Comparison of ENCODE assay signal across 15 cellular contexts in genomic region chr22:38452373-38453064, GRCh38. TPM values are rescaled to one million over a fixed set of nuclear protein-coding genes. Genes with fewer than 3 reads are reported as not detected.
DNase-seq lines count a peak whose midpoint lies in the region; ATAC-seq and TF ChIP-seq lines count a peak whose summit lies in the region.
"Had no signal": no experiment of that assay in that cellular context is flagged by ENCODE, and none has a peak within 500 bp of the region (broad histone marks: within the 10 kb centered on the region; RNA-seq: fewer than 3 reads in every experiment).

No MANE protein-coding gene starts in this region.

- H3K27me3 Mint-ChIP-seq in activated CD4-positive, alpha-beta T cell treated with anti-CD3 and anti-CD28 coated beads for 36 hours: peaks cover 39% of the 10 kb centered on the region

- peak; percentile 75 for DNase-seq in AG08395 (ENCODE audit: low spot score)
- DNase-seq in NCI-H1694 treated with DMSO at 0.1 percent for 48 hours (lab: John Stamatoyannopoulos, UW): peak; percentile 75
- peak; percentile 24 for DNase-seq in epithelial cell of esophagus (ENCODE audit: low read depth)
- DNase-seq in left lobe of liver (ENCODE audit: low spot score): no peak
- DNase-seq in activated CD4-positive, alpha-beta T cell treated with anti-CD3 and anti-CD28 coated beads for 36 hours: no peak
- no peak for DNase-seq in stimulated activated effector memory CD8-positive, alpha-beta T cell treated with anti-CD3 and anti-CD28 coated beads, Interleukin-12 subunit alpha, Interleukin-12 subunit beta, amount 100 ng/mL, for 72 hours (ENCODE audit: low spot score in 2 of 2)
- DNase-seq in COR-L47 (lab: John Stamatoyannopoulos, UW): no peak
- no peak for DNase-seq in SW 1271 (lab: John Stamatoyannopoulos, UW)
- DNase-seq: ACHN; naive thymus-derived CD4-positive, alpha-beta T cell; NCI-H187; PC-9 had no signal

- H3K4me3 Mint-ChIP-seq in activated CD4-positive, alpha-beta T cell treated with anti-CD3 and anti-CD28 coated beads for 36 hours: no peak overlapping the region
- H3K4me3 Mint-ChIP-seq in stimulated activated effector memory CD8-positive, alpha-beta T cell treated with anti-CD3 and anti-CD28 coated beads, Interleukin-12 subunit alpha, Interleukin-12 subunit beta, amount 100 ng/mL, for 72 hours: no peak overlapping the region

- no peak for TF ChIP-seq CTCF in epithelial cell of esophagus (IDR thresholded peaks at IDR 0.05; ENCODE audit: insufficient read depth, low read depth, low read length, missing control alignments)

- POLR2A ChIA-PET in activated CD4-positive, alpha-beta T cell treated with anti-CD3 and anti-CD28 coated beads for 36 hours (lab: Charles Lee): no interaction called here

- intact Hi-C loops in activated CD4-positive, alpha-beta T cell treated with anti-CD3 and anti-CD28 coated beads for 36 hours (cut with DNase I, micrococcal nuclease): no loop called here

- ATAC-seq in left lobe of liver: peak; percentile 40
- ATAC-seq in activated CD4-positive, alpha-beta T cell treated with anti-CD3 and anti-CD28 coated beads for 36 hours: no peak
- ATAC-seq in stimulated activated effector memory CD8-positive, alpha-beta T cell treated with anti-CD3 and anti-CD28 coated beads, Interleukin-12 subunit alpha, Interleukin-12 subunit beta, amount 100 ng/mL, for 72 hours: no peak
- ATAC-seq: naive thymus-derived CD4-positive, alpha-beta T cell had no signal

- no peak overlapping the region for H3K27ac Mint-ChIP-seq in activated CD4-positive, alpha-beta T cell treated with anti-CD3 and anti-CD28 coated beads for 36 hours
- H3K27ac Mint-ChIP-seq in stimulated activated effector memory CD8-positive, alpha-beta T cell treated with anti-CD3 and anti-CD28 coated beads, Interleukin-12 subunit alpha, Interleukin-12 subunit beta, amount 100 ng/mL, for 72 hours: no peak overlapping the region
- H3K27ac Mint-ChIP-seq: IgD-negative memory B cell had no signal

- CTCF ChIA-PET in activated CD4-positive, alpha-beta T cell treated with anti-CD3 and anti-CD28 coated beads for 36 hours (lab: Charles Lee): no interaction called here

- H3K4me1 Mint-ChIP-seq in activated CD4-positive, alpha-beta T cell treated with anti-CD3 and anti-CD28 coated beads for 36 hours: peaks cover 11% of the 10 kb centered on the region
- peaks cover 19% of the 10 kb centered on the region for H3K4me1 Mint-ChIP-seq in stimulated activated effector memory CD8-positive, alpha-beta T cell treated with anti-CD3 and anti-CD28 coated beads, Interleukin-12 subunit alpha, Interleukin-12 subunit beta, amount 100 ng/mL, for 72 hours

- H3K4me3 ChIP-seq in epithelial cell of esophagus (ENCODE audit: low read length): no peak overlapping the region
- H3K4me3 ChIP-seq: PC-9, smooth muscle cell had no signal

- no peaks in the 10 kb centered on the region for H3K36me3 Mint-ChIP-seq in activated CD4-positive, alpha-beta T cell treated with anti-CD3 and anti-CD28 coated beads for 36 hours (ENCODE audit: low read depth)
- H3K36me3 Mint-ChIP-seq in stimulated activated effector memory CD8-positive, alpha-beta T cell treated with anti-CD3 and anti-CD28 coated beads, Interleukin-12 subunit alpha, Interleukin-12 subunit beta, amount 100 ng/mL, for 72 hours: no peaks in the 10 kb centered on the region

- no peaks in the 10 kb centered on the region for H3K9me3 Mint-ChIP-seq in activated CD4-positive, alpha-beta T cell treated with anti-CD3 and anti-CD28 coated beads for 36 hours (ENCODE audit: low read depth)
- H3K9me3 Mint-ChIP-seq in stimulated activated effector memory CD8-positive, alpha-beta T cell treated with anti-CD3 and anti-CD28 coated beads, Interleukin-12 subunit alpha, Interleukin-12 subunit beta, amount 100 ng/mL, for 72 hours: no peaks in the 10 kb centered on the region

RNA-seq across cellular contexts. Expression of gene KCNJ4, which starts 2.5 kb away (rescaled TPM):
- total RNA-seq in left lobe of liver: not detected
- not detected for total RNA-seq in activated CD4-positive, alpha-beta T cell treated with anti-CD3 and anti-CD28 coated beads for 36 hours
- total RNA-seq: naive thymus-derived CD4-positive, alpha-beta T cell; smooth muscle cell; urinary bladder had no signal

RNA-seq across cellular contexts. Expression of gene KDELR3, which starts 15.4 kb away (rescaled TPM):
- total RNA-seq in left lobe of liver: 15.2 TPM
- 1 to 10 TPM in 1 of 2 experiments, under 1 TPM in 1; 0.84 to 1.1 TPM for total RNA-seq in activated CD4-positive, alpha-beta T cell treated with anti-CD3 and anti-CD28 coated beads for 36 hours

RNA-seq across cellular contexts. Expression of gene DDX17, which starts 53.6 kb away (rescaled TPM):
- 174 TPM for total RNA-seq in left lobe of liver
- 100 to 1,000 TPM; 259 to 328 TPM for total RNA-seq in activated CD4-positive, alpha-beta T cell treated with anti-CD3 and anti-CD28 coated beads for 36 hours

Comparison
In these comparisons a context has a peak if more than half of its experiments do, and no peak if none do; other contexts are left out.
1. DNase-seq: peak in AG08395 (single experiment), NCI-H1694 treated with DMSO at 0.1 percent for 48 hours (single experiment) and epithelial cell of esophagus (single experiment); none in left lobe of liver (single experiment), activated CD4-positive, alpha-beta T cell treated with anti-CD3 and anti-CD28 coated beads for 36 hours (single experiment), stimulated activated effector memory CD8-positive, alpha-beta T cell treated with anti-CD3 and anti-CD28 coated beads, Interleukin-12 subunit alpha, Interleukin-12 subunit beta, amount 100 ng/mL, for 72 hours (0 of 2), COR-L47 (single experiment) and SW 1271 (0 of 2).